ENCODE assay signal across 20 cellular contexts in genomic region chr2:128392207-128392606, GRCh38.
"Had no signal": no experiment of that assay in that cellular context is flagged by ENCODE, and none has a peak within 500 bp of the region (broad histone marks: within the 10 kb centered on the region; RNA-seq: fewer than 3 reads in every experiment).

No MANE protein-coding gene starts in this region.

- H3K27me3 Mint-ChIP-seq: IgD-negative memory B cell had no signal

- H3K4me1 Mint-ChIP-seq: IgD-negative memory B cell had no signal

- H3K27me3 ChIP-seq: SJSA1 had no signal

- H3K27ac Mint-ChIP-seq: IgD-negative memory B cell had no signal

- H3K9me3 Mint-ChIP-seq: IgD-negative memory B cell had no signal

- H3K4me3 ChIP-seq: K562, SJSA1 had no signal

- H3K4me3 Mint-ChIP-seq: IgD-negative memory B cell had no signal

- H3K27ac ChIP-seq: KMS-11, SJSA1 had no signal

- H3K4me2 ChIP-seq: KMS-11, SK-N-SH had no signal

- H3K36me3 ChIP-seq: SJSA1 had no signal

- H3K9me2 ChIP-seq: SK-N-SH had no signal

- H3K9ac ChIP-seq: KMS-11, SK-N-SH had no signal

- H3K9me3 ChIP-seq: SJSA1, SK-N-SH had no signal

- ATAC-seq: K562 had no signal

- DNase-seq: Kasumi-1, MM.1S, NCI-H1092 treated with DMSO at 0.1 percent for 48 hours, NCI-H1436, NCI-H187, NCI-H2081, NCI-H2107, NCI-H2227 treated with DMSO at 0.1 percent for 48 hours, NCI-H524, NCI-H526 treated with DMSO at 0.1 percent for 48 hours, NCI-H748 treated with DMSO at 0.1 percent for 48 hours, Right ventricle myocardium superior, RPMI8226, SIG-M5, SK-N-SH, SW 1271 had no signal
